8 cellular contexts compared by ENCODE assay signal in genomic region chr2:64653174-64654062, GRCh38. TPM values are rescaled to one million over a fixed set of nuclear protein-coding genes. Genes with fewer than 3 reads are reported as not detected.
DNase-seq lines count a peak whose midpoint lies in the region; ATAC-seq and TF ChIP-seq lines count a peak whose summit lies in the region.

Gene SERTAD2, minus strand, starts transcription at chr2:64653913. Its CDS starts 17,042 bp downstream, at chr2:64636871.

- no peaks in the 10 kb centered on the region for H3K9me3 Mint-ChIP-seq in activated T-helper 17 cell treated with anti-CD3 and anti-CD28 coated beads, Interleukin-2, amount 50 U/mL, for 72 hours
- no peaks in the 10 kb centered on the region for H3K9me3 Mint-ChIP-seq in nephron progenitor cell

- ATAC-seq in GM21786 (IDR thresholded peaks at IDR 0.05; ENCODE audit: unreplicated experiment): peak; percentile 61
- peak; percentile 82 for ATAC-seq in activated T-helper 17 cell treated with anti-CD3 and anti-CD28 coated beads, Interleukin-2, amount 50 U/mL, for 72 hours (replicated peaks)

- no peaks in the 10 kb centered on the region for H3K36me3 ChIP-seq in stomach smooth muscle (ENCODE audit: control insufficient read depth in 2 of 2, insufficient read depth in 2 of 2, low read length in 2 of 2)

- H3K27me3 Mint-ChIP-seq in activated T-helper 17 cell treated with anti-CD3 and anti-CD28 coated beads, Interleukin-2, amount 50 U/mL, for 72 hours: no peaks in the 10 kb centered on the region
- no peaks in the 10 kb centered on the region for H3K27me3 Mint-ChIP-seq in nephron progenitor cell (ENCODE audit: low read depth, poor library complexity)

- H3K4me1 Mint-ChIP-seq in activated T-helper 17 cell treated with anti-CD3 and anti-CD28 coated beads, Interleukin-2, amount 50 U/mL, for 72 hours: peaks cover 23% of the 10 kb centered on the region
- H3K4me1 Mint-ChIP-seq in nephron progenitor cell: peaks cover 63% of the 10 kb centered on the region

- H3K9ac ChIP-seq in stomach smooth muscle (ENCODE audit: low read length in 2 of 2): peak within 1 kb of the TSS; percentile 84 to 88

- POLR2A ChIA-PET in RWPE1 (lab: Yijun Ruan, JAX; ENCODE audit: low non-redundant PET): interaction anchor here (0.5 to 1.9 kb wide), 6 partner anchors 8 to 116 kb away, joined by 3 to 6 read pairs (median 4); no protein-coding TSS in a partner anchor

- TF ChIP-seq CTCF in RWPE1 (conservative IDR thresholded peaks at IDR 0.05; ENCODE audit: low read depth) (no peak), fibroblast of pulmonary artery (IDR thresholded peaks at IDR 0.05; ENCODE audit: low read length, missing control alignments) (no peak), nephron progenitor cell (IDR thresholded peaks at IDR 0.05) (no peak)

- H3K27ac Mint-ChIP-seq in activated T-helper 17 cell treated with anti-CD3 and anti-CD28 coated beads, Interleukin-2, amount 50 U/mL, for 72 hours: peak within 1 kb of the TSS; percentile 78
- peak within 1 kb of the TSS; percentile 99 for H3K27ac Mint-ChIP-seq in nephron progenitor cell

- peak within 1 kb of the TSS; percentile 84 for H3K4me3 Mint-ChIP-seq in activated T-helper 17 cell treated with anti-CD3 and anti-CD28 coated beads, Interleukin-2, amount 50 U/mL, for 72 hours
- H3K4me3 Mint-ChIP-seq in nephron progenitor cell: peak within 1 kb of the TSS; percentile 92

- no peaks in the 10 kb centered on the region for H3K27me3 ChIP-seq in stomach smooth muscle (ENCODE audit: control insufficient read depth in 1 of 2, insufficient read depth in 2 of 2, low read length in 2 of 2)

- H3K27ac ChIP-seq in RWPE1: peak within 1 kb of the TSS; percentile 97
- H3K27ac ChIP-seq in stomach smooth muscle (ENCODE audit: low read length): peak within 1 kb of the TSS; percentile 92

- peaks cover 26% of the 10 kb centered on the region for H3K4me1 ChIP-seq in stomach smooth muscle (ENCODE audit: control insufficient read depth, insufficient read depth, low read length)

- CTCF ChIA-PET in RWPE1 (lab: Yijun Ruan, JAX): interaction anchor here (0.5 to 1.3 kb wide), 4 partner anchors 10 to 91 kb away, joined by 3 to 4 read pairs (median 3); no protein-coding TSS in a partner anchor

- no peaks in the 10 kb centered on the region for H3K9me3 ChIP-seq in stomach smooth muscle (ENCODE audit: control insufficient read depth in 2 of 2, low read length in 2 of 2)

- DNase-seq in DMS79 (lab: John Stamatoyannopoulos, UW): peak; percentile 58
- DNase-seq in LHCN-M2 (ENCODE audit: low read depth): peak; percentile 79
- DNase-seq in RWPE1 (ENCODE audit: low spot score): peak; percentile 93
- peak; percentile 89 for DNase-seq in fibroblast of pulmonary artery (ENCODE audit: low read depth)
- peak; percentile 75 for DNase-seq in nephron progenitor cell

- H3K4me3 ChIP-seq in fibroblast of pulmonary artery (replicated peaks; ENCODE audit: low read depth, low read length) (peak within 1 kb of the TSS; percentile 81), stomach smooth muscle (ENCODE audit: low read length in 2 of 2) (peak within 1 kb of the TSS; percentile 78 to 84)

- no peaks in the 10 kb centered on the region for H3K36me3 Mint-ChIP-seq in activated T-helper 17 cell treated with anti-CD3 and anti-CD28 coated beads, Interleukin-2, amount 50 U/mL, for 72 hours (ENCODE audit: low read depth)
- no peaks in the 10 kb centered on the region for H3K36me3 Mint-ChIP-seq in nephron progenitor cell (ENCODE audit: low read depth)

RNA-seq across cellular contexts. Expression of gene SERTAD2, which starts in this region (rescaled TPM):
- total RNA-seq in LHCN-M2 (2014; rRNA removed): 13.1 and 17.3 TPM in 2 replicates
- 19.0 TPM for polyA plus RNA-seq in LHCN-M2 (2012)
- total RNA-seq in activated T-helper 17 cell treated with anti-CD3 and anti-CD28 coated beads, Interleukin-2, amount 50 U/mL, for 72 hours: 10 to 100 TPM; 11.5 to 30.7 TPM

Comparison
In these comparisons a context has a peak if more than half of its experiments do, and no peak if none do; other contexts are left out.
1. Peak in every context shown above with its lines: DNase-seq, ATAC-seq, H3K4me3 ChIP-seq and H3K27ac ChIP-seq.